Comparison of ENCODE assay signal across 13 cellular contexts in genomic region chr7:73565675-73566342, GRCh38. TPM values are rescaled to one million over a fixed set of nuclear protein-coding genes. Genes with fewer than 3 reads are reported as not detected.
DNase-seq lines count a peak whose midpoint lies in the region; ATAC-seq and TF ChIP-seq lines count a peak whose summit lies in the region.
"Had no signal": no experiment of that assay in that cellular context is flagged by ENCODE, and none has a peak within 500 bp of the region (broad histone marks: within the 10 kb centered on the region; RNA-seq: fewer than 3 reads in every experiment).

No MANE protein-coding gene starts in this region.

- H3K4me2 ChIP-seq in SK-N-SH (peak overlapping the region; percentile 46), fibroblast of lung (ENCODE audit: extremely low read depth, insufficient read depth, low read length) (peak overlapping the region; percentile 9)

- TF ChIP-seq CTCF in SK-N-SH (IDR thresholded peaks at IDR 0.05), result no peak
- no peak for TF ChIP-seq CTCF in fibroblast of lung (conservative IDR thresholded peaks at IDR 0.05 in 1 of 2, IDR thresholded peaks at IDR 0.05 in 1 of 2; ENCODE audit: low read depth in 1 of 2, low read length in 2 of 2)
- TF ChIP-seq CTCF in gastrocnemius medialis (IDR thresholded peaks at IDR 0.05 in 4 of 5, conservative IDR thresholded peaks at IDR 0.05 in 1 of 5), result no peak

- WGBS in SK-N-SH (ENCODE audit: low lambda C conversion rate), result 32% methylated on average over 7 of the region's 7 CpGs

- H3K9me2 ChIP-seq in SK-N-SH, result no peaks in the 10 kb centered on the region

- no peaks in the 10 kb centered on the region for H3K9me3 Mint-ChIP-seq in activated T-cell treated with anti-CD3 and anti-CD28 coated beads, Interleukin-2, amount 50 U/mL, for 4 hours
- H3K9me3 Mint-ChIP-seq in stimulated activated naive B cell treated with anti-CD40 and anti-IgM and Interleukin-4, amounts not matched to agents 10 μg/mL and 1 μg/mL and 100 μg/mL, for 72 hours, result no peaks in the 10 kb centered on the region
- H3K9me3 Mint-ChIP-seq: nephron had no signal

- H3K9me3 ChIP-seq in SK-N-SH, result no peaks in the 10 kb centered on the region
- H3K9me3 ChIP-seq in fibroblast of lung (ENCODE audit: control insufficient read depth, insufficient read depth, low read depth, low read length), result no peaks in the 10 kb centered on the region
- H3K9me3 ChIP-seq in gastrocnemius medialis, result no peaks in the 10 kb centered on the region
- H3K9me3 ChIP-seq: BE2C had no signal

- H3K4me1 ChIP-seq in SK-N-SH (ENCODE audit: control insufficient read depth in 1 of 2, insufficient read depth in 2 of 2, low read depth in 1 of 2, low read length in 1 of 2) (no peaks in the 10 kb centered on the region), fibroblast of lung (ENCODE audit: control insufficient read depth, extremely low read depth, insufficient read depth, low read length) (no peaks in the 10 kb centered on the region), gastrocnemius medialis (peaks cover 0 to 3% of the 10 kb centered on the region in 2 donors)
- H3K4me1 ChIP-seq: BE2C had no signal

- H3K27me3 ChIP-seq in SK-N-SH (ENCODE audit: insufficient read depth) (no peaks in the 10 kb centered on the region), fibroblast of lung (ENCODE audit: control insufficient read depth, insufficient read depth, low read length) (no peaks in the 10 kb centered on the region), gastrocnemius medialis (no peaks in the 10 kb centered on the region)

- H3K27ac ChIP-seq in SK-N-SH (ENCODE audit: low read depth in 2 of 2, low read length in 1 of 2) (no peak overlapping the region), fibroblast of lung (ENCODE audit: insufficient read depth, low read length) (no peak overlapping the region), gastrocnemius medialis (no peak overlapping the region)

- H3K9ac ChIP-seq in SK-N-SH, result no peak overlapping the region
- no peak overlapping the region for H3K9ac ChIP-seq in fibroblast of lung (ENCODE audit: insufficient read depth, low read length)

- intact Hi-C loops in gastrocnemius medialis (cut with DNase I; ENCODE audit: low total_unique reads), result no loop called here

- H3K27ac Mint-ChIP-seq in stimulated activated naive B cell treated with anti-CD40 and anti-IgM and Interleukin-4, amounts not matched to agents 10 μg/mL and 1 μg/mL and 100 μg/mL, for 72 hours, result no peak overlapping the region
- H3K27ac Mint-ChIP-seq: nephron had no signal

- in situ Hi-C loops in gastrocnemius medialis (cut with MboI; ENCODE audit: low sequenced_read_pairs in 4 of 4), result no loop called here

- H2AFZ ChIP-seq in SK-N-SH (ENCODE audit: low read depth) (peak overlapping the region; percentile 21), fibroblast of lung (ENCODE audit: low read length) (no peak overlapping the region)

- H4K20me1 ChIP-seq in SK-N-SH (ENCODE audit: insufficient read depth), result no peaks in the 10 kb centered on the region
- no peaks in the 10 kb centered on the region for H4K20me1 ChIP-seq in fibroblast of lung (ENCODE audit: control insufficient read depth, extremely low read depth, insufficient read depth, low read length)

- H3K4me3 Mint-ChIP-seq in activated T-cell treated with anti-CD3 and anti-CD28 coated beads, Interleukin-2, amount 50 U/mL, for 4 hours, result peak overlapping the region; percentile 73
- peak overlapping the region; percentile 31 to 71 for H3K4me3 Mint-ChIP-seq in stimulated activated naive B cell treated with anti-CD40 and anti-IgM and Interleukin-4, amounts not matched to agents 10 μg/mL and 1 μg/mL and 100 μg/mL, for 72 hours
- H3K4me3 Mint-ChIP-seq: nephron had no signal

- H3K79me2 ChIP-seq in SK-N-SH (ENCODE audit: insufficient read depth), result no peaks in the 10 kb centered on the region
- H3K79me2 ChIP-seq in fibroblast of lung (ENCODE audit: control insufficient read depth, insufficient read depth, low read length), result no peaks in the 10 kb centered on the region

- no peak for TF ChIP-seq RAD21 in SK-N-SH (IDR thresholded peaks at IDR 0.05; ENCODE audit: low read length)

- peaks cover 10% of the 10 kb centered on the region for H3K36me3 Mint-ChIP-seq in activated T-cell treated with anti-CD3 and anti-CD28 coated beads, Interleukin-2, amount 50 U/mL, for 4 hours (ENCODE audit: insufficient read depth)
- peaks cover 15 to 17% of the 10 kb centered on the region in 2 donors for H3K36me3 Mint-ChIP-seq in stimulated activated naive B cell treated with anti-CD40 and anti-IgM and Interleukin-4, amounts not matched to agents 10 μg/mL and 1 μg/mL and 100 μg/mL, for 72 hours

- CTCF ChIA-PET in SK-N-SH (lab: Yijun Ruan, JAX), result interaction anchor here (1.0 to 3.2 kb wide), 6 partner anchors 9 to 290 kb away, joined by 3 to 12 read pairs (median 4); partner anchors contain the start of genes BAZ1B, BCL7B and VPS37D

- H3K4me3 ChIP-seq in SK-N-SH (ENCODE audit: low read depth in 2 of 2, low read length in 1 of 2) (peak overlapping the region; percentile 5 to 21; a peak in 3 of 4 replicates), fibroblast of lung (replicated peaks in 1 of 4; ENCODE audit: control extremely low read depth in 1 of 4, insufficient read depth in 1 of 4, low read depth in 3 of 4, low read length in 4 of 4) (peak overlapping the region in 3 of 4 experiments; percentile 2 to 28 (median 19)), gastrocnemius medialis (peak overlapping the region in 1 of 4 donors; percentile 22)

- DNase-seq in activated T-cell treated with anti-CD3 and anti-CD28 coated beads, Interleukin-2, amount 50 U/mL, for 4 hours, result no peak
- DNase-seq in activated T-cell treated with anti-CD3 and anti-CD28 coated beads for 4 hours (no peak), SK-N-SH (no peak), fibroblast of lung (ENCODE audit: low read depth in 2 of 2) (no peak), gastrocnemius medialis (no peak), NCI-H526 (lab: John Stamatoyannopoulos, UW) (no peak)
- DNase-seq in stimulated activated naive B cell treated with anti-CD40 and anti-IgM and Interleukin-4, amounts not matched to agents 10 μg/mL and 1 μg/mL and 100 μg/mL, for 72 hours, result no peak
- DNase-seq: anterior cingulate cortex, BE2C, NCI-H2171 treated with DMSO at 0.1 percent for 48 hours, T1000 had no signal

- peak; percentile 34 to 35 for ATAC-seq in activated T-cell treated with anti-CD3 and anti-CD28 coated beads, Interleukin-2, amount 50 U/mL, for 4 hours
- ATAC-seq in stimulated activated naive B cell treated with anti-CD40 and anti-IgM and Interleukin-4, amounts not matched to agents 10 μg/mL and 1 μg/mL and 100 μg/mL, for 72 hours (replicated peaks), result peak in 1 of 2 donors; percentile 33
- ATAC-seq in HG02678 (IDR thresholded peaks at IDR 0.05; ENCODE audit: unreplicated experiment) (no peak), gastrocnemius medialis (no peak)

- H3K36me3 ChIP-seq in SK-N-SH (replicated peaks in 1 of 2; ENCODE audit: control insufficient read depth in 1 of 2, insufficient read depth in 2 of 2, low read length in 1 of 2) (peaks cover 19 to 21% of the 10 kb centered on the region in 2 experiments), fibroblast of lung (ENCODE audit: control insufficient read depth, insufficient read depth, low read length) (peaks cover 6% of the 10 kb centered on the region), gastrocnemius medialis (peaks cover 0 to 18% of the 10 kb centered on the region in 2 donors)

- no peaks in the 10 kb centered on the region for H3K27me3 Mint-ChIP-seq in activated T-cell treated with anti-CD3 and anti-CD28 coated beads, Interleukin-2, amount 50 U/mL, for 4 hours (ENCODE audit: low read depth)
- no peaks in the 10 kb centered on the region for H3K27me3 Mint-ChIP-seq in stimulated activated naive B cell treated with anti-CD40 and anti-IgM and Interleukin-4, amounts not matched to agents 10 μg/mL and 1 μg/mL and 100 μg/mL, for 72 hours

- POLR2A ChIA-PET in SK-N-SH (lab: Yijun Ruan, JAX), result interaction anchor here (0.5 to 1.1 kb wide), 4 partner anchors 9 to 43 kb away, joined by 3 to 6 read pairs (median 4); partner anchors contain the start of genes BAZ1B and TBL2

- H3K4me1 Mint-ChIP-seq in activated T-cell treated with anti-CD3 and anti-CD28 coated beads, Interleukin-2, amount 50 U/mL, for 4 hours (ENCODE audit: low read depth), result peaks cover 21% of the 10 kb centered on the region
- peaks cover 8 to 12% of the 10 kb centered on the region in 2 donors for H3K4me1 Mint-ChIP-seq in stimulated activated naive B cell treated with anti-CD40 and anti-IgM and Interleukin-4, amounts not matched to agents 10 μg/mL and 1 μg/mL and 100 μg/mL, for 72 hours

- TF ChIP-seq POLR2A in gastrocnemius medialis (IDR thresholded peaks at IDR 0.05), result no peak

- TF ChIP-seq EP300 in SK-N-SH (IDR thresholded peaks at IDR 0.05; ENCODE audit: borderline replicate concordance in 1 of 2, low read depth in 1 of 2, low read length in 1 of 2), result no peak

- peaks cover 24% of the 10 kb centered on the region for H3F3A ChIP-seq in SK-N-SH (replicated peaks; ENCODE audit: insufficient read depth)

RNA-seq across cellular contexts. Expression of gene BCL7B, which starts 8.3 kb away (rescaled TPM):
- 10 to 100 TPM; 74.8 to 76.3 (median 74.9) TPM for total RNA-seq in activated T-cell treated with anti-CD3 and anti-CD28 coated beads, Interleukin-2, amount 50 U/mL, for 4 hours
- 107 and 114 TPM in 2 replicates for polyA plus RNA-seq in SK-N-SH (2012; rRNA removed)
- 89.6 and 97.3 TPM in 2 replicates for polyA plus RNA-seq in SK-N-SH (2012; cell fraction: cytosol; rRNA removed)
- polyA plus RNA-seq in SK-N-SH (2012; cell fraction: nucleus; rRNA removed), result 64.0 and 86.4 TPM in 2 replicates
- total RNA-seq in fibroblast of lung, result 20.0 and 26.9 TPM in 2 replicates
- 53.9 and 63.2 TPM in 2 replicates for polyA plus RNA-seq in fibroblast of lung
- polyA plus RNA-seq in fibroblast of lung (2012), result 49.8 and 55.1 TPM in 2 replicates
- polyA minus RNA-seq in fibroblast of lung (ENCODE audit: low replicate concordance), result 51.1 and 58.3 TPM in 2 replicates
- total RNA-seq in gastrocnemius medialis, result 100 to 1,000 TPM; 107 to 166 (median 119) TPM

RNA-seq across cellular contexts. Expression of gene TBL2, which starts 12.6 kb away (rescaled TPM):
- total RNA-seq in activated T-cell treated with anti-CD3 and anti-CD28 coated beads, Interleukin-2, amount 50 U/mL, for 4 hours, result 10 to 100 TPM; 34.0 to 42.6 (median 42.1) TPM
- polyA plus RNA-seq in SK-N-SH (2012; rRNA removed) (45.5 and 63.6 TPM in 2 replicates), fibroblast of lung (40.1 and 45.4 TPM in 2 replicates)
- polyA plus RNA-seq in SK-N-SH (2012; cell fraction: cytosol; rRNA removed), result 21.7 and 40.1 TPM in 2 replicates
- polyA plus RNA-seq in SK-N-SH (2012; cell fraction: nucleus; rRNA removed), result 59.0 and 76.7 TPM in 2 replicates
- total RNA-seq in fibroblast of lung (58.6 and 83.2 TPM in 2 replicates), gastrocnemius medialis (10 to 100 TPM; 14.4 to 32.9 (median 22.0) TPM)
- 37.0 and 38.9 TPM in 2 replicates for polyA plus RNA-seq in fibroblast of lung (2012)
- 131 and 144 TPM in 2 replicates for polyA minus RNA-seq in fibroblast of lung (ENCODE audit: low replicate concordance)

RNA-seq across cellular contexts. Expression of gene BAZ1B, which starts 43.7 kb away (rescaled TPM):
- 10 to 100 TPM; 86.5 to 93.5 (median 93.3) TPM for total RNA-seq in activated T-cell treated with anti-CD3 and anti-CD28 coated beads, Interleukin-2, amount 50 U/mL, for 4 hours
- 19.7 and 20.9 TPM in 2 replicates for polyA plus RNA-seq in SK-N-SH (2012; rRNA removed)
- 27.7 and 28.8 TPM in 2 replicates for polyA plus RNA-seq in SK-N-SH (2012; cell fraction: cytosol; rRNA removed)
- 22.7 and 29.4 TPM in 2 replicates for polyA plus RNA-seq in SK-N-SH (2012; cell fraction: nucleus; rRNA removed)
- total RNA-seq in fibroblast of lung, result 60.1 and 68.9 TPM in 2 replicates
- polyA plus RNA-seq in fibroblast of lung, result 30.5 and 41.5 TPM in 2 replicates
- 37.7 and 48.6 TPM in 2 replicates for polyA plus RNA-seq in fibroblast of lung (2012)
- 20.0 and 40.1 TPM in 2 replicates for polyA minus RNA-seq in fibroblast of lung (ENCODE audit: low replicate concordance)
- 10 to 100 TPM; 31.2 to 47.0 (median 42.0) TPM for total RNA-seq in gastrocnemius medialis

RNA-seq across cellular contexts. Expression of gene MLXIPL, which starts 58.5 kb away (rescaled TPM):
- under 1 TPM; 0.35 to 0.55 (median 0.43) TPM for total RNA-seq in activated T-cell treated with anti-CD3 and anti-CD28 coated beads, Interleukin-2, amount 50 U/mL, for 4 hours
- polyA plus RNA-seq in SK-N-SH (2012; rRNA removed) (0.21 and 0.32 TPM in 2 replicates), fibroblast of lung (not detected in 2 replicates)
- 0.03 and 0.05 TPM in 2 replicates for polyA plus RNA-seq in SK-N-SH (2012; cell fraction: cytosol; rRNA removed)
- 1.3 and 1.8 TPM in 2 replicates for polyA plus RNA-seq in SK-N-SH (2012; cell fraction: nucleus; rRNA removed)
- total RNA-seq in fibroblast of lung (0.51 TPM in 1 of 2 replicates, not detected in the other), gastrocnemius medialis (100 to 1,000 TPM in 1 of 4 donors, 10 to 100 TPM in 1, 1 to 10 TPM in 2; 7.6 to 107 (median 29.2) TPM)
- polyA plus RNA-seq in fibroblast of lung (2012), result not detected in 2 replicates
- polyA minus RNA-seq in fibroblast of lung (ENCODE audit: low replicate concordance), result not detected in 2 replicates

Comparison
In these comparisons a context has a peak if more than half of its experiments do, and no peak if none do; other contexts are left out.
1. ATAC-seq: peak in activated T-cell treated with anti-CD3 and anti-CD28 coated beads, Interleukin-2, amount 50 U/mL, for 4 hours (2 of 2); none in HG02678 (single experiment) and gastrocnemius medialis (0 of 2).